ENCODE assay signal across 23 cellular contexts in the genomic region with DNA sequence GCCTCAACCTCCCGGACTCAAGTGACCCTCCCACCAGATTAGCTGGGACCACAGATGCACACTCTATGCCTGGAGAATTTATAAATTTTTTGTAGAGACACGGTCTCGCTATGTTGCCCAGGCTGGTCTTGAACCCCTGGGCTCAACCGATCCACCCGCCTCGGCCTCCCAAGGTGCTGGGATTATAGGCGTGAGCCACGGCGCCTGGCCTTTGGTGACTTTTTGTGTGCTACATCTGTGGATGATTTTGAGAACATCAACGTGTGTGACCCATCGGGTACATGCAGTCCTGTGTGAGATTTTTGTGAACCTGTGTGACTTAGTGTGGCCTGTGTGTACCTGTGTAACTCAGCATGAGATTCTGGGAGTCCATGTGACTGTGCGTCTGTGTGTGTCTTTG. TPM values are rescaled to one million over a fixed set of nuclear protein-coding genes. Genes with fewer than 3 reads are reported as not detected.
"Had no signal": no experiment of that assay in that cellular context is flagged by ENCODE, and none has a peak within 500 bp of the region (broad histone marks: within the 10 kb centered on the region; RNA-seq: fewer than 3 reads in every experiment).

No MANE protein-coding gene starts in this region.

- FAIRE-seq: kidney had no signal

- H3K4me3 ChIP-seq: hepatocyte, left ventricle myocardium inferior, lung, psoas muscle, spleen, testis, tibial nerve had no signal

- H3K4me1 Mint-ChIP-seq: stimulated activated memory B cell treated with anti-CD40 and anti-IgM and Interleukin-4, amounts not matched to agents 10 μg/mL and 1 μg/mL and 100 μg/mL, for 72 hours had no signal

- H3K79me2 ChIP-seq: hepatocyte had no signal

- H3K36me3 ChIP-seq: left ventricle myocardium inferior, spleen, tibial nerve had no signal

- H3K36me3 Mint-ChIP-seq: natural killer cell treated with Interleukin-12 subunit alpha and Interleukin-12 subunit beta and Interleukin-15 and Interleukin-18, amount 100 ng/mL, for 72 hours; stimulated activated memory B cell treated with anti-CD40 and anti-IgM and Interleukin-4, amounts not matched to agents 10 μg/mL and 1 μg/mL and 100 μg/mL, for 72 hours had no signal

- H3K9me3 ChIP-seq: left ventricle myocardium inferior, psoas muscle, spleen, testis, tibial nerve had no signal

- H2AFZ ChIP-seq: hepatocyte had no signal

- H3K4me1 ChIP-seq: foreskin keratinocyte, testis had no signal

- H3K4me3 Mint-ChIP-seq: effector memory CD8-positive, alpha-beta T cell; natural killer cell treated with Interleukin-12 subunit alpha and Interleukin-12 subunit beta and Interleukin-15 and Interleukin-18, amount 100 ng/mL, for 72 hours; stimulated activated memory B cell treated with anti-CD40 and anti-IgM and Interleukin-4, amounts not matched to agents 10 μg/mL and 1 μg/mL and 100 μg/mL, for 72 hours; stimulated activated naive CD8-positive, alpha-beta T cell treated with anti-CD3 and anti-CD28 coated beads, Interleukin-15, Interleukin-2, amounts not matched to agents 100 ng/mL and 50 ng/mL, for 24 hours had no signal

- H3K27ac ChIP-seq: foreskin keratinocyte, hepatocyte, left ventricle myocardium inferior, spleen, testis had no signal

- H3K27me3 ChIP-seq: testis, tibial nerve had no signal

- H3K9me3 Mint-ChIP-seq: effector memory CD8-positive, alpha-beta T cell; natural killer cell treated with Interleukin-12 subunit alpha and Interleukin-12 subunit beta and Interleukin-15 and Interleukin-18, amount 100 ng/mL, for 72 hours; stimulated activated memory B cell treated with anti-CD40 and anti-IgM and Interleukin-4, amounts not matched to agents 10 μg/mL and 1 μg/mL and 100 μg/mL, for 72 hours; stimulated activated naive CD8-positive, alpha-beta T cell treated with anti-CD3 and anti-CD28 coated beads, Interleukin-15, Interleukin-2, amounts not matched to agents 100 ng/mL and 50 ng/mL, for 24 hours had no signal

- ATAC-seq: effector memory CD8-positive, alpha-beta T cell; foreskin keratinocyte; left cardiac atrium; natural killer cell treated with Interleukin-12 subunit alpha and Interleukin-12 subunit beta and Interleukin-15 and Interleukin-18, amount 100 ng/mL, for 72 hours; psoas muscle; stimulated activated memory B cell treated with anti-CD40 and anti-IgM and Interleukin-4, amounts not matched to agents 10 μg/mL and 1 μg/mL and 100 μg/mL, for 72 hours had no signal

- H3K4me2 ChIP-seq: hepatocyte had no signal

- DNase-seq: effector memory CD8-positive, alpha-beta T cell; foreskin keratinocyte; kidney; left cardiac atrium; left ventricle myocardium inferior; mesenchymal stem cell; midbrain; psoas muscle; spleen; stimulated activated CD4-positive, alpha-beta T cell treated with anti-CD3 and anti-CD28 coated beads, Interleukin-15, amount 100 ng/mL, for 24 hours; stimulated activated CD4-positive, alpha-beta T cell treated with anti-CD3 and anti-CD28 coated beads, Interleukin-1b, Interleukin-23, amount 100 ng/mL, for 48 hours; stimulated activated CD4-positive, alpha-beta T cell treated with anti-CD3 and anti-CD28 coated beads, Interleukin-4, amount 100 ng/mL, for 24 hours; testis had no signal

- H3K27ac Mint-ChIP-seq: effector memory CD8-positive, alpha-beta T cell; natural killer cell treated with Interleukin-12 subunit alpha and Interleukin-12 subunit beta and Interleukin-15 and Interleukin-18, amount 100 ng/mL, for 72 hours; stimulated activated memory B cell treated with anti-CD40 and anti-IgM and Interleukin-4, amounts not matched to agents 10 μg/mL and 1 μg/mL and 100 μg/mL, for 72 hours; stimulated activated naive CD8-positive, alpha-beta T cell treated with anti-CD3 and anti-CD28 coated beads, Interleukin-15, Interleukin-2, amounts not matched to agents 100 ng/mL and 50 ng/mL, for 24 hours had no signal

- H3K27me3 Mint-ChIP-seq: stimulated activated memory B cell treated with anti-CD40 and anti-IgM and Interleukin-4, amounts not matched to agents 10 μg/mL and 1 μg/mL and 100 μg/mL, for 72 hours had no signal

RNA-seq across cellular contexts. Expression of a gene that starts 8.5 kb away (rescaled TPM):
- total RNA-seq: epithelial cell of proximal tubule had no signal

RNA-seq across cellular contexts. Expression of a gene that starts 17.4 kb away (rescaled TPM):
- total RNA-seq: kidney; natural killer cell treated with Interleukin-12 subunit alpha and Interleukin-12 subunit beta and Interleukin-15 and Interleukin-18, amount 100 ng/mL, for 72 hours; sciatic nerve; skeletal muscle tissue; spleen; tibial nerve; ureter had no signal
- polyA plus RNA-seq: hepatocyte, psoas muscle, spleen had no signal
